ENCODE assay signal across 1 cellular context in genomic region chr19:660793-661426, GRCh38.
TF ChIP-seq lines count a peak whose summit lies in the region.

No MANE protein-coding gene starts in this region.

TF ChIP-seq in HepG2, 621 proteins besides CTCF, POLR2A, EP300 and RAD21 (continued from another document and continues in another):
- peak; percentile 81 for TF ChIP-seq ZNF609 (CRISPR knock-in tag; IDR thresholded peaks at IDR 0.05; ENCODE audit: borderline replicate concordance)
- no peak; the same call in 1 of the 2 replicates for TF ChIP-seq ZBTB34 (CRISPR knock-in tag; IDR thresholded peaks at IDR 0.05)
- TF ChIP-seq KMT2A (CRISPR knock-in tag; IDR thresholded peaks at IDR 0.05): peak; percentile 70
- TF ChIP-seq DR1 (CRISPR knock-in tag; IDR thresholded peaks at IDR 0.05): peak; percentile 54
- TF ChIP-seq ZNF142 (CRISPR knock-in tag; IDR thresholded peaks at IDR 0.05): no peak
- peak; percentile 99 for TF ChIP-seq IKZF5 (CRISPR knock-in tag; IDR thresholded peaks at IDR 0.05)
- peak; percentile 44; the same call in 1 of the 2 replicates for TF ChIP-seq PITX1 (CRISPR knock-in tag; IDR thresholded peaks at IDR 0.05)
- peak; percentile 50; the same call in 1 of the 2 replicates for TF ChIP-seq FOSL2 (CRISPR knock-in tag; IDR thresholded peaks at IDR 0.05)
- no peak for TF ChIP-seq ZNF761 (CRISPR knock-in tag; conservative IDR thresholded peaks at IDR 0.05)
- TF ChIP-seq TBP (CRISPR knock-in tag; IDR thresholded peaks at IDR 0.05): 0 out of 2 replicates have a peak, but pooled peaks have one; percentile 43
- TF ChIP-seq ZBTB2 (CRISPR knock-in tag; IDR thresholded peaks at IDR 0.05; ENCODE audit: low read depth): no peak
- TF ChIP-seq ZNF550 (CRISPR knock-in tag; IDR thresholded peaks at IDR 0.05; ENCODE audit: borderline replicate concordance): no peak
- no peak for TF ChIP-seq RFX5 (IDR thresholded peaks at IDR 0.05; ENCODE audit: low read depth, low read length)
- TF ChIP-seq ZBTB46 (CRISPR knock-in tag; IDR thresholded peaks at IDR 0.05; ENCODE audit: borderline replicate concordance): no peak
- peak; percentile 53; the same call in 1 of the 2 replicates for TF ChIP-seq TARDBP (CRISPR knock-in tag; IDR thresholded peaks at IDR 0.05)
- TF ChIP-seq SMARCE1 (IDR thresholded peaks at IDR 0.05; ENCODE audit: borderline replicate concordance): no peak
- TF ChIP-seq ZNF510 (CRISPR knock-in tag; IDR thresholded peaks at IDR 0.05; ENCODE audit: low read depth): peak; percentile 17; the same call in 1 of the 2 replicates
- peak; percentile 58; the same call in 1 of the 2 replicates for TF ChIP-seq YEATS2 (CRISPR knock-in tag; IDR thresholded peaks at IDR 0.05; ENCODE audit: borderline replicate concordance)
- TF ChIP-seq ZSCAN20 (CRISPR knock-in tag; IDR thresholded peaks at IDR 0.05; ENCODE audit: borderline replicate concordance): no peak
- no peak for TF ChIP-seq KLF13 (CRISPR knock-in tag; IDR thresholded peaks at IDR 0.05)
- TF ChIP-seq ZSCAN31 (CRISPR knock-in tag; IDR thresholded peaks at IDR 0.05; ENCODE audit: low read depth): peak; percentile 82; the same call in 1 of the 2 replicates
- peak; percentile 89 for TF ChIP-seq RBFOX2 (IDR thresholded peaks at IDR 0.05; ENCODE audit: low read depth, low read length)
- no peak for TF ChIP-seq SP1 (IDR thresholded peaks at IDR 0.05)
- peak; percentile 56; the same call in 1 of the 2 replicates for TF ChIP-seq SP1 (CRISPR knock-in tag; IDR thresholded peaks at IDR 0.05)
- no peak for TF ChIP-seq NFYB (CRISPR knock-in tag; IDR thresholded peaks at IDR 0.05)
- TF ChIP-seq ZNF83 (CRISPR knock-in tag; IDR thresholded peaks at IDR 0.05; ENCODE audit: borderline replicate concordance): no peak
- TF ChIP-seq SMARCC2 (IDR thresholded peaks at IDR 0.05): no peak
- TF ChIP-seq NFATC3 (CRISPR knock-in tag; IDR thresholded peaks at IDR 0.05): no peak
- no peak for TF ChIP-seq ELK4 (CRISPR knock-in tag; IDR thresholded peaks at IDR 0.05; ENCODE audit: borderline replicate concordance)
- TF ChIP-seq PAF1 (CRISPR knock-in tag; IDR thresholded peaks at IDR 0.05): peak; percentile 72
- TF ChIP-seq ZNF614 (CRISPR knock-in tag; IDR thresholded peaks at IDR 0.05; ENCODE audit: borderline replicate concordance): peak; percentile 76; the same call in 1 of the 2 replicates
- TF ChIP-seq ZNF770 (CRISPR knock-in tag; IDR thresholded peaks at IDR 0.05): 0 out of 2 replicates have a peak, but pooled peaks have one; percentile 59
- TF ChIP-seq ARNT (IDR thresholded peaks at IDR 0.05): no peak
- TF ChIP-seq GFI1 (CRISPR knock-in tag; IDR thresholded peaks at IDR 0.05; ENCODE audit: borderline replicate concordance): peak; percentile 99
- no peak for TF ChIP-seq MBD4 (IDR thresholded peaks at IDR 0.05; ENCODE audit: borderline replicate concordance, low read length)
- peak; percentile 99 for TF ChIP-seq AKAP8 (CRISPR knock-in tag; IDR thresholded peaks at IDR 0.05)
- peak; percentile 88 for TF ChIP-seq ZNF124 (CRISPR knock-in tag; IDR thresholded peaks at IDR 0.05)
- peak; percentile 37; the same call in 1 of the 2 replicates for TF ChIP-seq CBX5 (CRISPR knock-in tag; IDR thresholded peaks at IDR 0.05; ENCODE audit: borderline replicate concordance)
- TF ChIP-seq ZNF382 (CRISPR knock-in tag; IDR thresholded peaks at IDR 0.05; ENCODE audit: borderline replicate concordance): no peak
- no peak for TF ChIP-seq IKZF1 (IDR thresholded peaks at IDR 0.05)
- peak; percentile 53; the same call in 1 of the 2 replicates for TF ChIP-seq ZNF792 (CRISPR knock-in tag; IDR thresholded peaks at IDR 0.05)
